1 cellular context compared by ENCODE assay signal in genomic region chr16:38941-39892, GRCh38.
TF ChIP-seq lines count a peak whose summit lies in the region.

No MANE protein-coding gene starts in this region.

TF ChIP-seq in HepG2, 621 proteins besides CTCF, POLR2A, EP300 and RAD21:
- TF ChIP-seq FOXA3 (CRISPR knock-in tag; IDR thresholded peaks at IDR 0.05): no peak
- TF ChIP-seq EED (CRISPR knock-in tag; IDR thresholded peaks at IDR 0.05): no peak
- TF ChIP-seq EZH2 (conservative IDR thresholded peaks at IDR 0.05; ENCODE audit: low read depth, low read length): no peak
- peak; percentile 64 for TF ChIP-seq AGO2 (optimal IDR thresholded peaks at IDR 0.05; ENCODE audit: low read depth, low read length)
- TF ChIP-seq CEBPB (IDR thresholded peaks at IDR 0.05; ENCODE audit: borderline replicate concordance, low read depth, low read length): peak; percentile 39; the same call in 1 of the 2 replicates
- no peak for TF ChIP-seq U2AF1 (optimal IDR thresholded peaks at IDR 0.05; ENCODE audit: low read depth, low read length)
- TF ChIP-seq, protein P1, sequence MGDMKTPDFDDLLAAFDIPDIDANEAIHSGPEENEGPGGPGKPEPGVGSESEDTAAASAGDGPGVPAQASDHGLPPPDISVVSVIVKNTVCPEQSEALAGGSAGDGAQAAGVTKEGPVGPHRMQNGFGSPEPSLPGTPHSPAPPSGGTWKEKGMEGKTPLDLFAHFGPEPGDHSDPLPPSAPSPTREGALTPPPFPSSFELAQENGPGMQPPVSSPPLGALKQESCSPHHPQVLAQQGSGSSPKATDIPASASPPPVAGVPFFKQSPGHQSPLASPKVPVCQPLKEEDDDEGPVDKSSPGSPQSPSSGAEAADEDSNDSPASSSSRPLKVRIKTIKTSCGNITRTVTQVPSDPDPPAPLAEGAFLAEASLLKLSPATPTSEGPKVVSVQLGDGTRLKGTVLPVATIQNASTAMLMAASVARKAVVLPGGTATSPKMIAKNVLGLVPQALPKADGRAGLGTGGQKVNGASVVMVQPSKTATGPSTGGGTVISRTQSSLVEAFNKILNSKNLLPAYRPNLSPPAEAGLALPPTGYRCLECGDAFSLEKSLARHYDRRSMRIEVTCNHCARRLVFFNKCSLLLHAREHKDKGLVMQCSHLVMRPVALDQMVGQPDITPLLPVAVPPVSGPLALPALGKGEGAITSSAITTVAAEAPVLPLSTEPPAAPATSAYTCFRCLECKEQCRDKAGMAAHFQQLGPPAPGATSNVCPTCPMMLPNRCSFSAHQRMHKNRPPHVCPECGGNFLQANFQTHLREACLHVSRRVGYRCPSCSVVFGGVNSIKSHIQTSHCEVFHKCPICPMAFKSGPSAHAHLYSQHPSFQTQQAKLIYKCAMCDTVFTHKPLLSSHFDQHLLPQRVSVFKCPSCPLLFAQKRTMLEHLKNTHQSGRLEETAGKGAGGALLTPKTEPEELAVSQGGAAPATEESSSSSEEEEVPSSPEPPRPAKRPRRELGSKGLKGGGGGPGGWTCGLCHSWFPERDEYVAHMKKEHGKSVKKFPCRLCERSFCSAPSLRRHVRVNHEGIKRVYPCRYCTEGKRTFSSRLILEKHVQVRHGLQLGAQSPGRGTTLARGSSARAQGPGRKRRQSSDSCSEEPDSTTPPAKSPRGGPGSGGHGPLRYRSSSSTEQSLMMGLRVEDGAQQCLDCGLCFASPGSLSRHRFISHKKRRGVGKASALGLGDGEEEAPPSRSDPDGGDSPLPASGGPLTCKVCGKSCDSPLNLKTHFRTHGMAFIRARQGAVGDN (CRISPR knock-in tag; IDR thresholded peaks at IDR 0.05): peak; percentile 11; the same call in 1 of the 2 replicates
